In genomic region chr22:43210631-43211515, GRCh38 we compare ENCODE assay signal across 21 cellular contexts.
"Had no signal": no experiment of that assay in that cellular context is flagged by ENCODE, and none has a peak within 500 bp of the region (broad histone marks: within the 10 kb centered on the region; RNA-seq: fewer than 3 reads in every experiment).

No MANE protein-coding gene starts in this region.

- DNase-seq: IMR-90, Kasumi-1, MM.1S, NCI-H1092 treated with DMSO at 0.1 percent for 48 hours, NCI-H1436, NCI-H187, NCI-H2029, NCI-H2081 treated with DMSO at 0.1 percent for 48 hours, NCI-H2171, NCI-H226, NCI-H446, NCI-H510A, NCI-H524 treated with DMSO at 0.1 percent for 48 hours, NCI-H69, NCI-H774, RPMI8226, SHP77, SJCRH30 had no signal

- H3K9me3 ChIP-seq: SJCRH30 had no signal

- ATAC-seq: HepG2, SK-N-SH treated with all-trans-retinoic acid at 6 μM for 48 hours had no signal

- H3K4me2 ChIP-seq: KMS-11 had no signal

- H3K27me3 ChIP-seq: SJCRH30 had no signal

- H3K27ac ChIP-seq: KMS-11, SJCRH30 had no signal

- H3K4me1 ChIP-seq: SJCRH30 had no signal

- H3K36me3 ChIP-seq: SJCRH30 had no signal

- H3K4me3 ChIP-seq: SJCRH30 had no signal
